ENCODE assay signal across 1 cellular context in the genomic region with DNA sequence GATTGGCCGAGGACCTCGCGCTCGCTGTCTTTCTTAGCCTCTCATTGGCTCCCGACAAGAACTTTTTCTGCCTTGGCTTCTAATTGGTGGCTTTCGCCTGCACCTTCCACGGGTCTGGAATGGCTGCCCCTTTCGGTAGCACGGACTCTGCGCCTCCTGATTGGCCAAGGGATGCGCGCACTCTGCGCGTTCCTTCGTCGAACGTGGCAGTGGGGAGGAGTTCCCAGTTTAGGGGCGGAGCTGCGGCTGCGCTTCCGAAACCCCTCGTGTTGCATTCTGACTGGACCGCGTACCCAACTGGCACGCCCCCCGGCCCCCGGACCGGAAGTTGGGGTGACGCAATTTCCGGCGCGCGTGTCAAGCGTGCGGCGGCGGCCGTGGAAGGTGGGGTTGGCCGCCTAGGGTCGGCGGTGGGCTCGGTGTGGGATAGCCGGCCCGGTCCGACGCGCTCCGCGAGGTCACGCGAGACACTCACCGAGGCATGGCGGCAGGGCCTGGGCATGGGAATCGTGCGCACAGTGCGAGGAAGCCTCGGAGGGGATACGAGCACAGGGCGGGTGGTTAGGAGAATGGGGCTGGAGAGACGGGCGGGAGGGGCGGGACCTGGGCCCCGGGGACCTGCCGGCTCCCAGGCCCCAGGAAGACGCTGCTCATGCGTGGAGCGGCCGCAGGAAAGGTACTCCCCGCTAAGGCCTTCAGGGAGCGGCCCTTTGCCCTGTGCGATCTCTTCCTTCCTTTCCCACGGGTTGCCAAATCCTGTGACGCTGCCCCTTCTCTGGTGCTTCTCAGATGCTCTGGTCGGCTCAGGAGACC.
TF ChIP-seq lines count a peak whose summit lies in the region.

No MANE protein-coding gene starts in this region.

TF ChIP-seq in HepG2, 621 proteins besides CTCF, POLR2A, EP300 and RAD21 (continued from another document and continues in another):
- TF ChIP-seq, protein P1, sequence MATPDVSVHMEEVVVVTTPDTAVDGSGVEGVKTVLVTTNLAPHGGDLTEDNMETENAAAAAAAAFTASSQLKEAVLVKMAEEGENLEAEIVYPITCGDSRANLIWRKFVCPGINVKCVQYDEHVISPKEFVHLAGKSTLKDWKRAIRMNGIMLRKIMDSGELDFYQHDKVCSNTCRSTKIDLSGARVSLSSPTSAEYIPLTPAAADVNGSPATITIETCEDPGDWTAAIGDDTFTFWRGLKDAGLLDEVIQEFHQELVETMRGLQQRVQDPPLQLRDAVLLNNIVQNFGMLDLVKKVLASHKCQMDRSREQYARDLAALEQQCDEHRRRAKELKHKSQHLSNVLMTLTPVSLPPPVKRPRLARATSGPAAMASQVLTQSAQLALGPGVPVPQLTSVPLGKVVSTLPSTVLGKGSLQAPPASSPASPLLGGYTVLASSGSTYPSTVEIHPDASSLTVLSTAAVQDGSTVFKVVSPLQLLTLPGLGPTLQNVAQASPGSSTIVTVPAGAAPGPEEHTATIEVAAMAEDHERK (CRISPR knock-in tag; IDR thresholded peaks at IDR 0.05; ENCODE audit: low read depth), result peak; percentile 82
- TF ChIP-seq KMT2A (CRISPR knock-in tag; IDR thresholded peaks at IDR 0.05) (peak; percentile 97), ZMYM4 (CRISPR knock-in tag; IDR thresholded peaks at IDR 0.05) (peak; percentile 70; the same call in 1 of the 2 replicates), ZSCAN5A (CRISPR knock-in tag; IDR thresholded peaks at IDR 0.05; ENCODE audit: borderline replicate concordance) (no peak), CSRNP1 (CRISPR knock-in tag; IDR thresholded peaks at IDR 0.05) (no peak), MXD1 (CRISPR knock-in tag; IDR thresholded peaks at IDR 0.05) (peak; percentile 99), ZNF292 (CRISPR knock-in tag; IDR thresholded peaks at IDR 0.05; ENCODE audit: borderline replicate concordance, low read depth) (no peak), TMF1 (CRISPR knock-in tag; IDR thresholded peaks at IDR 0.05; ENCODE audit: low read depth) (peak; percentile 2; the same call in 1 of the 2 replicates), FOXA1 (IDR thresholded peaks at IDR 0.05) (no peak), FOXA1 (CRISPR knock-in tag; IDR thresholded peaks at IDR 0.05) (peak; percentile 35; the same call in 1 of the 2 replicates), ZNF331 (CRISPR knock-in tag; IDR thresholded peaks at IDR 0.05) (peak; percentile 76; the same call in 1 of the 2 replicates), ERF (CRISPR knock-in tag; IDR thresholded peaks at IDR 0.05) (peak; percentile 97), KAT8 (CRISPR knock-in tag; IDR thresholded peaks at IDR 0.05) (peak; percentile 94), HNRNPUL1 (IDR thresholded peaks at IDR 0.05; ENCODE audit: low read depth, low read length) (no peak), CAMTA2 (CRISPR knock-in tag; IDR thresholded peaks at IDR 0.05; ENCODE audit: borderline replicate concordance) (peak; percentile 75; the same call in 1 of the 2 replicates), ZNF530 (CRISPR knock-in tag; IDR thresholded peaks at IDR 0.05; ENCODE audit: low read depth) (no peak), ZNF816 (CRISPR knock-in tag; IDR thresholded peaks at IDR 0.05; ENCODE audit: borderline replicate concordance) (no peak; the same call in 1 of the 2 replicates), CREB3 (CRISPR knock-in tag; IDR thresholded peaks at IDR 0.05) (no peak), FOXA3 (CRISPR knock-in tag; IDR thresholded peaks at IDR 0.05) (peak; percentile 64; the same call in 1 of the 2 replicates), KLF15 (CRISPR knock-in tag; IDR thresholded peaks at IDR 0.05; ENCODE audit: borderline replicate concordance) (peak; percentile 89; the same call in 1 of the 2 replicates), ADNP (CRISPR knock-in tag; IDR thresholded peaks at IDR 0.05) (no peak), XBP1 (CRISPR knock-in tag; IDR thresholded peaks at IDR 0.05) (peak; percentile 99), ZNF10 (CRISPR knock-in tag; IDR thresholded peaks at IDR 0.05; ENCODE audit: borderline replicate concordance, low read depth) (no peak), CCDC6 (CRISPR knock-in tag; IDR thresholded peaks at IDR 0.05) (peak; percentile 84; the same call in 1 of the 2 replicates), ZNF552 (CRISPR knock-in tag; IDR thresholded peaks at IDR 0.05; ENCODE audit: borderline replicate concordance) (no peak; the same call in 1 of the 2 replicates), DMTF1 (CRISPR knock-in tag; IDR thresholded peaks at IDR 0.05) (no peak), ZNF317 (CRISPR knock-in tag; IDR thresholded peaks at IDR 0.05) (peak; percentile 92), IRF2 (CRISPR knock-in tag; IDR thresholded peaks at IDR 0.05) (peak; percentile 91), EZH2 (conservative IDR thresholded peaks at IDR 0.05; ENCODE audit: low read depth, low read length) (no peak), MEF2D (CRISPR knock-in tag; IDR thresholded peaks at IDR 0.05) (peak; percentile 68; the same call in 1 of the 2 replicates), SAP130 (CRISPR knock-in tag; IDR thresholded peaks at IDR 0.05; ENCODE audit: low read depth) (peak; percentile 97), MLLT10 (CRISPR knock-in tag; IDR thresholded peaks at IDR 0.05) (no peak), RBAK (CRISPR knock-in tag; IDR thresholded peaks at IDR 0.05) (no peak), KLF9 (CRISPR knock-in tag; IDR thresholded peaks at IDR 0.05; ENCODE audit: low read depth) (peak; percentile 98; the same call in 1 of the 2 replicates), ZFP36 (IDR thresholded peaks at IDR 0.05; ENCODE audit: borderline replicate concordance, low read depth, low read length, partially characterized antibody) (no peak), FOXO1 (CRISPR knock-in tag; IDR thresholded peaks at IDR 0.05) (peak; percentile 65), ZNF329 (CRISPR knock-in tag; IDR thresholded peaks at IDR 0.05; ENCODE audit: low read depth) (no peak; the same call in 1 of the 2 replicates)
- TF ChIP-seq, protein P2, sequence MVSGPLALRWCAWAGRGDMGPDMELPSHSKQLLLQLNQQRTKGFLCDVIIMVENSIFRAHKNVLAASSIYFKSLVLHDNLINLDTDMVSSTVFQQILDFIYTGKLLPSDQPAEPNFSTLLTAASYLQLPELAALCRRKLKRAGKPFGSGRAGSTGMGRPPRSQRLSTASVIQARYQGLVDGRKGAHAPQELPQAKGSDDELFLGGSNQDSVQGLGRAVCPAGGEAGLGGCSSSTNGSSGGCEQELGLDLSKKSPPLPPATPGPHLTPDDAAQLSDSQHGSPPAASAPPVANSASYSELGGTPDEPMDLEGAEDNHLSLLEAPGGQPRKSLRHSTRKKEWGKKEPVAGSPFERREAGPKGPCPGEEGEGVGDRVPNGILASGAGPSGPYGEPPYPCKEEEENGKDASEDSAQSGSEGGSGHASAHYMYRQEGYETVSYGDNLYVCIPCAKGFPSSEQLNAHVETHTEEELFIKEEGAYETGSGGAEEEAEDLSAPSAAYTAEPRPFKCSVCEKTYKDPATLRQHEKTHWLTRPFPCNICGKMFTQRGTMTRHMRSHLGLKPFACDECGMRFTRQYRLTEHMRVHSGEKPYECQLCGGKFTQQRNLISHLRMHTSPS (CRISPR knock-in tag; IDR thresholded peaks at IDR 0.05; ENCODE audit: low read depth), result no peak
- TF ChIP-seq, protein P3, sequence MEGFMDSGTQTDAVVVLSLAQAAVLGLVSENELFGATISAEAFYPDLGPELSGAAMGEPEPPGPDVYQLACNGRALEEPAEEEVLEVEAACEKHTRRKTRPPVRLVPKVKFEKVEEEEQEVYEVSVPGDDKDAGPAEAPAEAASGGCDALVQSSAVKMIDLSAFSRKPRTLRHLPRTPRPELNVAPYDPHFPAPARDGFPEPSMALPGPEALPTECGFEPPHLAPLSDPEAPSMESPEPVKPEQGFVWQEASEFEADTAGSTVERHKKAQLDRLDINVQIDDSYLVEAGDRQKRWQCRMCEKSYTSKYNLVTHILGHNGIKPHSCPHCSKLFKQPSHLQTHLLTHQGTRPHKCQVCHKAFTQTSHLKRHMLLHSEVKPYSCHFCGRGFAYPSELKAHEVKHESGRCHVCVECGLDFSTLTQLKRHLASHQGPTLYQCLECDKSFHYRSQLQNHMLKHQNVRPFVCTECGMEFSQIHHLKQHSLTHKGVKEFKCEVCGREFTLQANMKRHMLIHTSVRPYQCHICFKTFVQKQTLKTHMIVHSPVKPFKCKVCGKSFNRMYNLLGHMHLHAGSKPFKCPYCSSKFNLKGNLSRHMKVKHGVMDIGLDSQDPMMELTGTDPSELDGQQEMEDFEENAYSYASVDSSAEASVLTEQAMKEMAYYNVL (CRISPR knock-in tag; IDR thresholded peaks at IDR 0.05; ENCODE audit: borderline replicate concordance), result peak; percentile 95; the same call in 1 of the 2 replicates
- TF ChIP-seq, protein P4, sequence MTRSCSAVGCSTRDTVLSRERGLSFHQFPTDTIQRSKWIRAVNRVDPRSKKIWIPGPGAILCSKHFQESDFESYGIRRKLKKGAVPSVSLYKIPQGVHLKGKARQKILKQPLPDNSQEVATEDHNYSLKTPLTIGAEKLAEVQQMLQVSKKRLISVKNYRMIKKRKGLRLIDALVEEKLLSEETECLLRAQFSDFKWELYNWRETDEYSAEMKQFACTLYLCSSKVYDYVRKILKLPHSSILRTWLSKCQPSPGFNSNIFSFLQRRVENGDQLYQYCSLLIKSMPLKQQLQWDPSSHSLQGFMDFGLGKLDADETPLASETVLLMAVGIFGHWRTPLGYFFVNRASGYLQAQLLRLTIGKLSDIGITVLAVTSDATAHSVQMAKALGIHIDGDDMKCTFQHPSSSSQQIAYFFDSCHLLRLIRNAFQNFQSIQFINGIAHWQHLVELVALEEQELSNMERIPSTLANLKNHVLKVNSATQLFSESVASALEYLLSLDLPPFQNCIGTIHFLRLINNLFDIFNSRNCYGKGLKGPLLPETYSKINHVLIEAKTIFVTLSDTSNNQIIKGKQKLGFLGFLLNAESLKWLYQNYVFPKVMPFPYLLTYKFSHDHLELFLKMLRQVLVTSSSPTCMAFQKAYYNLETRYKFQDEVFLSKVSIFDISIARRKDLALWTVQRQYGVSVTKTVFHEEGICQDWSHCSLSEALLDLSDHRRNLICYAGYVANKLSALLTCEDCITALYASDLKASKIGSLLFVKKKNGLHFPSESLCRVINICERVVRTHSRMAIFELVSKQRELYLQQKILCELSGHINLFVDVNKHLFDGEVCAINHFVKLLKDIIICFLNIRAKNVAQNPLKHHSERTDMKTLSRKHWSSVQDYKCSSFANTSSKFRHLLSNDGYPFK (CRISPR knock-in tag; IDR thresholded peaks at IDR 0.05; ENCODE audit: borderline replicate concordance), result peak; percentile 92; the same call in 1 of the 2 replicates
